18 cellular contexts compared by ENCODE assay signal in genomic region chr17:72249441-72249840, GRCh38.
DNase-seq lines count a peak whose midpoint lies in the region; ATAC-seq and TF ChIP-seq lines count a peak whose summit lies in the region.
"Had no signal": no experiment of that assay in that cellular context is flagged by ENCODE, and none has a peak within 500 bp of the region (broad histone marks: within the 10 kb centered on the region; RNA-seq: fewer than 3 reads in every experiment).

No MANE protein-coding gene starts in this region.

- H3K4me1 ChIP-seq in Peyer's patch = no peaks in the 10 kb centered on the region
- H3K4me1 ChIP-seq in suprapubic skin = no peaks in the 10 kb centered on the region
- H3K4me1 ChIP-seq: BLaER1, HAP-1 had no signal

- no peak overlapping the region for H3K4me3 ChIP-seq in Peyer's patch
- no peak overlapping the region for H3K4me3 ChIP-seq in suprapubic skin
- H3K4me3 ChIP-seq: BLaER1, HAP-1, SJSA1 had no signal

- 83% methylated on average over 5 of the region's 5 CpGs for whole genome bisulfite sequencing in suprapubic skin

- TF ChIP-seq POLR2A in Peyer's patch (IDR thresholded peaks at IDR 0.05) = no peak
- TF ChIP-seq POLR2A in suprapubic skin (IDR thresholded peaks at IDR 0.05) = no peak

- TF ChIP-seq CTCF in Peyer's patch (IDR thresholded peaks at IDR 0.05) (no peak), suprapubic skin (IDR thresholded peaks at IDR 0.05) (no peak), GM10266 (IDR thresholded peaks at IDR 0.05; ENCODE audit: control insufficient read depth, insufficient read depth, low read depth, missing control alignments) (no peak)

- TF ChIP-seq EP300 in suprapubic skin (IDR thresholded peaks at IDR 0.05) = no peak

- peak overlapping the region in 1 of 4 donors; percentile 52 for H3K27ac ChIP-seq in Peyer's patch
- H3K27ac ChIP-seq in epithelial cell of prostate = no peak overlapping the region
- no peak overlapping the region for H3K27ac ChIP-seq in suprapubic skin
- H3K27ac ChIP-seq: BLaER1, SJSA1 had no signal

- no peak for ATAC-seq in activated CD4-positive, CD25-positive, alpha-beta regulatory T cell treated with anti-CD3 and anti-CD28 coated beads, Interleukin-2, amount 50 U/mL, for 24 hours

- H3K9me3 ChIP-seq in Peyer's patch = no peaks in the 10 kb centered on the region
- peaks cover under 1% of the 10 kb centered on the region for H3K9me3 ChIP-seq in suprapubic skin
- H3K9me3 ChIP-seq: BLaER1, HAP-1 had no signal

- DNase-seq in Peyer's patch = peak in 2 of 3 donors; percentile 80 to 81
- peak; percentile 27 for DNase-seq in epithelial cell of prostate (ENCODE audit: low read depth, low spot score)
- DNase-seq in mucosa of gallbladder (ENCODE audit: low spot score) = peak; percentile 43
- DNase-seq in suprapubic skin (ENCODE audit: low spot score in 2 of 2) = no peak
- DNase-seq in GM10266 (ENCODE audit: extremely low spot score) = no peak
- DNase-seq in NCI-H1105 treated with DMSO at 0.1 percent for 48 hours (lab: John Stamatoyannopoulos, UW) = no peak
- DNase-seq: CD8-positive, alpha-beta memory T cell; DMS 273 treated with DMSO at 0.1 percent for 48 hours; EL; NCI-H1092 treated with DMSO at 0.1 percent for 48 hours; NCI-H1694 treated with DMSO at 0.1 percent for 48 hours; NCI-H69; NK-92 treated with Interleukin-12 subunit alpha and Interleukin-12 subunit beta, amount 100 ng/mL, for 24 hours; OCI-M1 had no signal

- no peaks in the 10 kb centered on the region for H3K27me3 ChIP-seq in Peyer's patch
- no peaks in the 10 kb centered on the region for H3K27me3 ChIP-seq in suprapubic skin
- H3K27me3 ChIP-seq: BLaER1, SJSA1 had no signal

- H3K36me3 ChIP-seq in Peyer's patch = no peaks in the 10 kb centered on the region
- H3K36me3 ChIP-seq in suprapubic skin = no peaks in the 10 kb centered on the region
- H3K36me3 ChIP-seq: BLaER1, HAP-1, SJSA1 had no signal

Comparison
In these comparisons a context has a peak if more than half of its experiments do, and no peak if none do; other contexts are left out.
1. DNase-seq: peak in Peyer's patch (2 of 3), epithelial cell of prostate (single experiment) and mucosa of gallbladder (single experiment); none in suprapubic skin (0 of 2), GM10266 (single experiment) and NCI-H1105 treated with DMSO at 0.1 percent for 48 hours (single experiment).